In the genomic region with DNA sequence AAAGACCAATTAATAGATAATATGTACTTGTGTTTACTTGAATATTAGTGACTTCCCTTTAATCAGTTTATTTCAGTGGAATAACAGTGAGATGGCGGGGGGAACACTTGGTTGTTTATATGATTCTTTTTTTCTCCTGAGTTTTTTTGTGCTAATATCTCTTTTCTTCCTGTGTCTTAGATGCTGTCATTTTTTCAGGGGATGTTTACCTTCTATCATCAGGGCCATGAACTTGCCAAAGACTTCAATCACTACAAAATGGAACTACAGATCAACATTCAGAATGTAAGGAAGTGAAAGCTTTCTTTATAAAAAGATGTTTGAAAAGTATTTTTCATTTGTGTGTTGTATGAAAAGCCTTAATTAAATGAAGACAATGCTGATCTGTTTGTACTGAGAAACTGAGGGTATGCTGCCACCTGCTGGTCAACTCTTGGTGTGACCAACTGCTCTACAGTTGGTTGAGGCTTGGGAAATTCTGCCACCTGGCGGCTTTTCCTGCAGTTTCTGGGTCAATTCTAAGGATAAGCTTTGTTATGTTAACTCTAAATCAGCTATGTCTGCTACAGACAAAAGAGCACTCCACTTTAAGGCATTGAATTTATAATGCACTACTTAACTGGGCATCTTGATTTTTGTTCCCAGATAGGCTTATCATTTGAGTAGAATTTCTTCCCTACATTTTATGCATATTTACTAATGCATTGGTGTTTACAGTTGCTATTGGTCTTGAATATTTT, we compare ENCODE assay signal across 8 cellular contexts.
DNase-seq lines count a peak whose midpoint lies in the region; ATAC-seq and TF ChIP-seq lines count a peak whose summit lies in the region.

No MANE protein-coding gene starts in this region.

- H3K27ac ChIP-seq in SK-N-SH (ENCODE audit: low read depth in 2 of 2, low read length in 1 of 2): peak overlapping the region in 1 of 2 experiments; percentile 58; a peak in 1 of 4 replicates

- H3F3A ChIP-seq in SK-N-SH (replicated peaks; ENCODE audit: insufficient read depth): no peaks in the 10 kb centered on the region

- no peaks in the 10 kb centered on the region for H3K27me3 ChIP-seq in SK-N-SH (ENCODE audit: insufficient read depth)

- H3K4me3 ChIP-seq in GM12864 (ENCODE audit: low read depth, low read length) (no peak overlapping the region), NB4 (ENCODE audit: low read depth, low read length) (no peak overlapping the region), SK-N-SH (ENCODE audit: low read depth in 2 of 2, low read length in 1 of 2) (peak overlapping the region in 1 of 2 experiments; percentile 48; a peak in 1 of 4 replicates)

- H3K27ac Mint-ChIP-seq in activated naive CD4-positive, alpha-beta T cell treated with anti-CD3 and anti-CD28 coated beads, Interleukin-2, amount 50 U/mL, for 72 hours: no peak overlapping the region

- TF ChIP-seq RAD21 in SK-N-SH (IDR thresholded peaks at IDR 0.05; ENCODE audit: low read length): peak; percentile 100

- POLR2A ChIA-PET in SK-N-SH (lab: Yijun Ruan, JAX): interaction anchor here (1.0 to 1.3 kb wide), 2 partner anchors 181 to 183 kb away, joined by 5 to 6 read pairs; a partner anchor contains a TSS

- DNase-seq in GM12864 (ENCODE audit: low read depth) (peak; percentile 81), NB4 (ENCODE audit: low read depth) (peak; percentile 81), SK-N-SH (peak; percentile 72), Right ventricle myocardium superior (peak; percentile 94), pons (ENCODE audit: low spot score) (peak; percentile 96), ureter (ENCODE audit: low spot score) (peak; percentile 95)
- DNase-seq in activated naive CD4-positive, alpha-beta T cell treated with anti-CD3 and anti-CD28 coated beads, Interleukin-2, amount 50 U/mL, for 72 hours (ENCODE audit: low spot score in 2 of 2): peak; percentile 81 to 90

- no peaks in the 10 kb centered on the region for H3K9me3 Mint-ChIP-seq in activated naive CD4-positive, alpha-beta T cell treated with anti-CD3 and anti-CD28 coated beads, Interleukin-2, amount 50 U/mL, for 72 hours

- intact Hi-C loops in Right ventricle myocardium superior (cut with DNase I): no loop called here

- H3K36me3 ChIP-seq in SK-N-SH (replicated peaks in 1 of 2; ENCODE audit: control insufficient read depth in 1 of 2, insufficient read depth in 2 of 2, low read length in 1 of 2): peaks cover 13 to 23% of the 10 kb centered on the region in 2 experiments

- TF ChIP-seq EP300 in SK-N-SH (IDR thresholded peaks at IDR 0.05; ENCODE audit: borderline replicate concordance in 1 of 2, low read depth in 1 of 2, low read length in 1 of 2): no peak

- H3K4me2 ChIP-seq in SK-N-SH: no peak overlapping the region

- H4K20me1 ChIP-seq in SK-N-SH (ENCODE audit: insufficient read depth): no peaks in the 10 kb centered on the region

- H3K79me2 ChIP-seq in SK-N-SH (ENCODE audit: insufficient read depth): peaks cover 13% of the 10 kb centered on the region; the same call in 1 of the 2 replicates

- TF ChIP-seq POLR2A in NB4 (IDR thresholded peaks at IDR 0.05; ENCODE audit: extremely low read depth, insufficient read length): no peak

- H3K9ac ChIP-seq in SK-N-SH: no peak overlapping the region

- H3K9me2 ChIP-seq in SK-N-SH: no peaks in the 10 kb centered on the region

- peak; percentile 86 for ATAC-seq in HG02571 (IDR thresholded peaks at IDR 0.05; ENCODE audit: unreplicated experiment)
- peak; percentile 97 to 98 for ATAC-seq in activated naive CD4-positive, alpha-beta T cell treated with anti-CD3 and anti-CD28 coated beads, Interleukin-2, amount 50 U/mL, for 72 hours
- ATAC-seq in Right ventricle myocardium superior (ENCODE audit: poor library complexity): peak; percentile 91

- no peaks in the 10 kb centered on the region for H3K36me3 Mint-ChIP-seq in activated naive CD4-positive, alpha-beta T cell treated with anti-CD3 and anti-CD28 coated beads, Interleukin-2, amount 50 U/mL, for 72 hours

- CTCF ChIA-PET in SK-N-SH (lab: Yijun Ruan, JAX): interaction anchor here (0.5 to 9.1 kb wide), 148 partner anchors 8 to 1398 kb away, joined by 3 to 182 read pairs (median 6); a partner anchor contains a TSS

- TF ChIP-seq CTCF in GM12864 (IDR thresholded peaks at IDR 0.05; ENCODE audit: low read depth, low read length, missing control alignments): peak; percentile 90
- TF ChIP-seq CTCF in NB4 (IDR thresholded peaks at IDR 0.05; ENCODE audit: low read depth, low read length): peak; percentile 94
- TF ChIP-seq CTCF in SK-N-SH (IDR thresholded peaks at IDR 0.05): peak; percentile 100

- H2AFZ ChIP-seq in SK-N-SH (ENCODE audit: low read depth): no peak overlapping the region

- H3K4me1 ChIP-seq in SK-N-SH (ENCODE audit: control insufficient read depth in 1 of 2, insufficient read depth in 2 of 2, low read depth in 1 of 2, low read length in 1 of 2): peaks cover 12 to 30% of the 10 kb centered on the region in 2 experiments; a peak in 2 of 4 replicates

- no peaks in the 10 kb centered on the region for H3K9me3 ChIP-seq in SK-N-SH

- WGBS in SK-N-SH (ENCODE audit: low lambda C conversion rate): 12% methylated on average over 2 of the region's 2 CpGs

TF ChIP-seq in SK-N-SH, 30 proteins besides CTCF, POLR2A, EP300 and RAD21:
- TF ChIP-seq NRF1 (IDR thresholded peaks at IDR 0.05; ENCODE audit: low read depth, low read length) (peak; percentile 15; the same call in 1 of the 2 replicates), RCOR1 (IDR thresholded peaks at IDR 0.05; ENCODE audit: low read length) (peak; percentile 29; the same call in 1 of the 2 replicates), FOSL2 (IDR thresholded peaks at IDR 0.05; ENCODE audit: borderline replicate concordance, low read depth) (no peak), RFX5 (IDR thresholded peaks at IDR 0.05; ENCODE audit: low read length) (0 out of 2 replicates have a peak, but pooled peaks have one; percentile 43), SMC3 (IDR thresholded peaks at IDR 0.05; ENCODE audit: low read depth, low read length) (peak; percentile 99), CHD2 (IDR thresholded peaks at IDR 0.05; ENCODE audit: low read length, partially characterized antibody) (peak; percentile 12), SIN3A (IDR thresholded peaks at IDR 0.05; ENCODE audit: borderline replicate concordance, low read depth, low read length) (peak; percentile 37; the same call in 1 of the 2 replicates), FOXM1 (IDR thresholded peaks at IDR 0.05; ENCODE audit: low read depth) (no peak), FOXJ3 (CRISPR knock-in tag; IDR thresholded peaks at IDR 0.05) (no peak), RXRA (IDR thresholded peaks at IDR 0.05; ENCODE audit: borderline replicate concordance, low read depth) (no peak), GABPA (IDR thresholded peaks at IDR 0.05; ENCODE audit: low read depth) (no peak)
- TF ChIP-seq, protein P1, sequence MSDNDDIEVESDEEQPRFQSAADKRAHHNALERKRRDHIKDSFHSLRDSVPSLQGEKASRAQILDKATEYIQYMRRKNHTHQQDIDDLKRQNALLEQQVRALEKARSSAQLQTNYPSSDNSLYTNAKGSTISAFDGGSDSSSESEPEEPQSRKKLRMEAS (IDR thresholded peaks at IDR 0.05; ENCODE audit: low read depth): peak; percentile 25; the same call in 1 of the 2 replicates
- TF ChIP-seq, protein P2, sequence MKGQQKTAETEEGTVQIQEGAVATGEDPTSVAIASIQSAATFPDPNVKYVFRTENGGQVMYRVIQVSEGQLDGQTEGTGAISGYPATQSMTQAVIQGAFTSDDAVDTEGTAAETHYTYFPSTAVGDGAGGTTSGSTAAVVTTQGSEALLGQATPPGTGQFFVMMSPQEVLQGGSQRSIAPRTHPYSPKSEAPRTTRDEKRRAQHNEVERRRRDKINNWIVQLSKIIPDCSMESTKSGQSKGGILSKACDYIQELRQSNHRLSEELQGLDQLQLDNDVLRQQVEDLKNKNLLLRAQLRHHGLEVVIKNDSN (IDR thresholded peaks at IDR 0.05; ENCODE audit: borderline replicate concordance, low read depth): no peak
